ENCODE assay signal across 8 cellular contexts in genomic region chr14:50666772-50667490, GRCh38. TPM values are rescaled to one million over a fixed set of nuclear protein-coding genes. Genes with fewer than 3 reads are reported as not detected.
DNase-seq lines count a peak whose midpoint lies in the region; ATAC-seq and TF ChIP-seq lines count a peak whose summit lies in the region.

No MANE protein-coding gene starts in this region.

- ATAC-seq in activated T-cell treated with anti-CD3 and anti-CD28 coated beads, Interleukin-2, amount 50 U/mL, for 72 hours (replicated peaks in 1 of 2): peak in 1 of 2 donors; percentile 20
- no peak for ATAC-seq in GM18498 (IDR thresholded peaks at IDR 0.05; ENCODE audit: unreplicated experiment)

- H3K36me3 ChIP-seq in ovary: no peaks in the 10 kb centered on the region

- H3K27ac ChIP-seq in ovary: peak overlapping the region; percentile 94 to 99

- no peak overlapping the region for H3K4me3 Mint-ChIP-seq in activated T-cell treated with anti-CD3 and anti-CD28 coated beads, Interleukin-2, amount 50 U/mL, for 72 hours

- 1 to 2% (median 1%) methylated on average over 15 of the region's 15 CpGs for WGBS in ovary, 3 donors

- H3K36me3 Mint-ChIP-seq in activated T-cell treated with anti-CD3 and anti-CD28 coated beads, Interleukin-2, amount 50 U/mL, for 72 hours (ENCODE audit: insufficient read depth in 2 of 2): peaks cover 4 to 7% of the 10 kb centered on the region in 2 donors

- peaks cover 15% of the 10 kb centered on the region for H3K4me1 Mint-ChIP-seq in activated T-cell treated with anti-CD3 and anti-CD28 coated beads, Interleukin-2, amount 50 U/mL, for 72 hours (ENCODE audit: low read depth)

- TF ChIP-seq CTCF in ovary (IDR thresholded peaks at IDR 0.05): no peak

- intact Hi-C loops in ovary (cut with DNase I): loop anchor here in 1 of 4 donors (5.0 kb wide), 1 partner anchor 325 kb away; no protein-coding TSS in a partner anchor

- peak overlapping the region; percentile 79 for H3K4me3 ChIP-seq in ovary

- DNase-seq in activated effector memory CD4-positive, alpha-beta T cell treated with Interleukin-2 at 50 U/mL for 16 hours: peak; percentile 8
- no peak for DNase-seq in activated effector memory CD4-positive, alpha-beta T cell treated with anti-CD3 and anti-CD28 coated beads, Interleukin-2, amount 50 U/mL, for 16 hours
- peak; percentile 2 for DNase-seq in NCI-H1694 (lab: John Stamatoyannopoulos, UW)
- peak; percentile 11 to 16 for DNase-seq in activated T-cell treated with anti-CD3 and anti-CD28 coated beads, Interleukin-2, amount 50 U/mL, for 72 hours
- peak; percentile 69 for DNase-seq in glomerular visceral epithelial cell (ENCODE audit: extremely low spot score)
- peak; percentile 40 to 65 (median 52) for DNase-seq in ovary
- DNase-seq in effector CD8-positive, alpha-beta T cell (lab: John Stamatoyannopoulos, UW): no peak

- no peaks in the 10 kb centered on the region for H3K27me3 Mint-ChIP-seq in activated T-cell treated with anti-CD3 and anti-CD28 coated beads, Interleukin-2, amount 50 U/mL, for 72 hours (ENCODE audit: low read depth)

- peak overlapping the region; percentile 78 for H3K27ac Mint-ChIP-seq in activated T-cell treated with anti-CD3 and anti-CD28 coated beads, Interleukin-2, amount 50 U/mL, for 72 hours

- no peaks in the 10 kb centered on the region for H3K27me3 ChIP-seq in ovary

- H3K9me3 Mint-ChIP-seq in activated T-cell treated with anti-CD3 and anti-CD28 coated beads, Interleukin-2, amount 50 U/mL, for 72 hours: no peaks in the 10 kb centered on the region

- TF ChIP-seq POLR2A in ovary (IDR thresholded peaks at IDR 0.05): peak; percentile 52

- no peaks in the 10 kb centered on the region for H3K9me3 ChIP-seq in ovary

- no peak for TF ChIP-seq EP300 in ovary (IDR thresholded peaks at IDR 0.05)

- peaks cover 3% of the 10 kb centered on the region for H3K4me1 ChIP-seq in ovary (ENCODE audit: insufficient read depth)

RNA-seq across cellular contexts. Expression of gene SAV1, which starts 1.2 kb away (rescaled TPM):
- total RNA-seq in activated T-cell treated with anti-CD3 and anti-CD28 coated beads, Interleukin-2, amount 50 U/mL, for 72 hours: 10 to 100 TPM in 1 of 2 donors, 1 to 10 TPM in 1; 9.4 to 12.4 TPM
- 10 to 100 TPM; 35.3 to 49.9 (median 45.8) TPM for total RNA-seq in ovary
- 10 to 100 TPM; 30.5 to 48.7 TPM for polyA plus RNA-seq in ovary

Comparison
In these comparisons a context has a peak if more than half of its experiments do, and no peak if none do; other contexts are left out.
1. DNase-seq: peak in activated effector memory CD4-positive, alpha-beta T cell treated with Interleukin-2 at 50 U/mL for 16 hours (single experiment), NCI-H1694 (single experiment), activated T-cell treated with anti-CD3 and anti-CD28 coated beads, Interleukin-2, amount 50 U/mL, for 72 hours (2 of 2), glomerular visceral epithelial cell (single experiment) and ovary (5 of 5); none in activated effector memory CD4-positive, alpha-beta T cell treated with anti-CD3 and anti-CD28 coated beads, Interleukin-2, amount 50 U/mL, for 16 hours (single experiment) and effector CD8-positive, alpha-beta T cell (single experiment).